31 cellular contexts compared by ENCODE assay signal in genomic region chr19:35059799-35060091, GRCh38. TPM values are rescaled to one million over a fixed set of nuclear protein-coding genes. Genes with fewer than 3 reads are reported as not detected.
"Had no signal": no experiment of that assay in that cellular context is flagged by ENCODE, and none has a peak within 500 bp of the region (broad histone marks: within the 10 kb centered on the region; RNA-seq: fewer than 3 reads in every experiment).

No MANE protein-coding gene starts in this region.

- H3K4me3 Mint-ChIP-seq: mesothelial cell of epicardium; naive B cell; nephron; neural crest cell; stimulated activated naive B cell treated with anti-CD40 and anti-IgM and Interleukin-4, amounts not matched to agents 10 μg/mL and 1 μg/mL and 100 μg/mL, for 72 hours had no signal

- H3K36me3 ChIP-seq: left lung, ovary, right atrium auricular region, sigmoid colon, spleen, stomach, thyroid gland, transverse colon, upper lobe of left lung had no signal

- H3K27me3 Mint-ChIP-seq: progenitor cell of endocrine pancreas had no signal

- H3K27ac ChIP-seq: left lung, ovary, right atrium auricular region, sigmoid colon, spleen, stomach, testis, thyroid gland, transverse colon, upper lobe of left lung had no signal

- H3K27me3 ChIP-seq: ovary, right atrium auricular region, spleen, testis, thyroid gland, upper lobe of left lung had no signal

- ATAC-seq: left cardiac atrium; left lung; stimulated activated naive B cell treated with anti-CD40 and anti-IgM and Interleukin-4, amounts not matched to agents 10 μg/mL and 1 μg/mL and 100 μg/mL, for 72 hours; stimulated activated naive CD8-positive, alpha-beta T cell treated with anti-CD3 and anti-CD28 coated beads, Interleukin-15, Interleukin-2, amounts not matched to agents 100 U/mL and 50 U/mL, for 24 hours had no signal

- FAIRE-seq: keratinocyte, small intestine, urothelium cell line had no signal

- H3K9me3 Mint-ChIP-seq: mesothelial cell of epicardium; naive B cell; nephron; neural crest cell; stimulated activated naive B cell treated with anti-CD40 and anti-IgM and Interleukin-4, amounts not matched to agents 10 μg/mL and 1 μg/mL and 100 μg/mL, for 72 hours had no signal

- H3K27ac Mint-ChIP-seq: mesothelial cell of epicardium, naive B cell, nephron had no signal

- DNase-seq: head of caudate nucleus; hippocampal formation; kidney glomerular epithelial cell; left cardiac atrium; mesendoderm; naive B cell; ovary; sigmoid colon; small intestine; spleen; stimulated activated CD4-positive, alpha-beta T cell treated with anti-CD3 and anti-CD28 coated beads, Interleukin-4, amount 100 ng/mL, for 24 hours; stimulated activated naive B cell treated with anti-CD40 and anti-IgM and Interleukin-4, amounts not matched to agents 10 μg/mL and 1 μg/mL and 100 μg/mL, for 72 hours; stimulated activated naive CD8-positive, alpha-beta T cell treated with anti-CD3 and anti-CD28 coated beads, Interleukin-15, Interleukin-2, amounts not matched to agents 100 U/mL and 50 U/mL, for 24 hours; stomach; testis; thyroid gland; transverse colon had no signal

- H3K4me3 ChIP-seq: left lung, lung, ovary, right atrium auricular region, sigmoid colon, spleen, stomach, testis, thyroid gland, transverse colon, upper lobe of left lung had no signal

- H3K36me3 Mint-ChIP-seq: mesothelial cell of epicardium; naive B cell; stimulated activated naive B cell treated with anti-CD40 and anti-IgM and Interleukin-4, amounts not matched to agents 10 μg/mL and 1 μg/mL and 100 μg/mL, for 72 hours had no signal

- H3K9me3 ChIP-seq: left lung, ovary, right atrium auricular region, sigmoid colon, spleen, stomach, testis, thyroid gland, transverse colon, upper lobe of left lung had no signal

- H3K4me1 ChIP-seq: left lung, sigmoid colon, spleen, stomach, testis, thyroid gland, transverse colon, upper lobe of left lung had no signal

- H3K4me1 Mint-ChIP-seq: nephron, neural crest cell had no signal

RNA-seq across cellular contexts. Expression of gene HPN, which starts 18.2 kb away (rescaled TPM):
- total RNA-seq: pulmonary artery endothelial cell had no signal
- polyA plus RNA-seq: keratinocyte had no signal

RNA-seq across cellular contexts. Expression of gene FXYD3, which starts 55.9 kb away (rescaled TPM):
- total RNA-seq: liver, mononuclear cell, pulmonary artery endothelial cell, renal cortical epithelial cell, spleen had no signal
